Comparison of ENCODE assay signal across 19 cellular contexts in the genomic region with DNA sequence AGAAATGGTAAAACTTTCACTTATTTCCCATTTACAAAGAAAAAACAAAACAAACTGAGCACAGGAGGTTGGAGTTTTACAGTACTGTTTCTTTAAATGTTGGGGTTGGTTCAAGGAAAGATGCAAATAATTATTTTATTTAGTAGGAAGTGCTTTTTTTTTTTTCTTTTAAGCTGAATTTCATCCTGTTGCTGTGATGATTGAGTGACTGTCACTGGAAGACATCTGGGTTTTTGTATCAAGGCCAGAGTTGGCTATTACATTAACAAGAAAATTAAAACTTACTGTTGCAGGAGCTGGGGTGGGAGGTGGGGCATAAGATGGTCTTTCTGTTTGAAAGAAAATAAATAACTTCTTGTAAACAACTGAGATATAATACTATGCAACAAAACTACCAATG. TPM values are rescaled to one million over a fixed set of nuclear protein-coding genes. Genes with fewer than 3 reads are reported as not detected.
DNase-seq lines count a peak whose midpoint lies in the region; ATAC-seq, FAIRE-seq and TF ChIP-seq lines count a peak whose summit lies in the region.
"Had no signal": no experiment of that assay in that cellular context is flagged by ENCODE, and none has a peak within 500 bp of the region (broad histone marks: within the 10 kb centered on the region; RNA-seq: fewer than 3 reads in every experiment).

No MANE protein-coding gene starts in this region.

- peak overlapping the region; percentile 46 for H3K27ac Mint-ChIP-seq in activated B cell treated with CpG ODN at 0.5 μM for 24 hours
- peak overlapping the region; percentile 68 for H3K27ac Mint-ChIP-seq in memory B cell

- H3K36me3 Mint-ChIP-seq in activated B cell treated with CpG ODN at 0.5 μM for 24 hours (ENCODE audit: low read depth) (peaks cover 64% of the 10 kb centered on the region), memory B cell (peaks cover 23% of the 10 kb centered on the region)

- DNase-seq in HepG2 (ENCODE audit: low spot score) (no peak), right lobe of liver (no peak), activated B cell treated with CpG ODN at 0.5 μM for 24 hours (no peak), memory B cell (ENCODE audit: low spot score in 2 of 2) (no peak), GM19240 (ENCODE audit: insufficient read length, low spot score) (no peak), GM12891 (ENCODE audit: insufficient read length, low spot score) (no peak)
- DNase-seq: dermis blood vessel endothelial cell; NCI-H2029 treated with DMSO at 0.1 percent for 48 hours; NCI-H526; pancreas; RPMI8226; stimulated activated CD4-positive, alpha-beta T cell treated with anti-CD3 and anti-CD28 coated beads, Interleukin-15, amount 100 ng/mL, for 24 hours; T-helper 9 cell; upper lobe of right lung had no signal

- H3K9me3 ChIP-seq in HepG2 (ENCODE audit: low read length) (no peaks in the 10 kb centered on the region), right lobe of liver (no peaks in the 10 kb centered on the region)
- H3K9me3 ChIP-seq: pancreas, upper lobe of right lung had no signal

- H3K36me3 ChIP-seq in HepG2 (replicated peaks in 1 of 2; ENCODE audit: control insufficient read depth in 1 of 2, insufficient read depth in 2 of 2, low read length in 2 of 2) (peaks cover 4 to 45% of the 10 kb centered on the region in 2 experiments), right lobe of liver (peaks cover 0 to 36% (median 7%) of the 10 kb centered on the region in 4 donors)

- peaks cover 44% of the 10 kb centered on the region for H3K4me1 ChIP-seq in HepG2 (ENCODE audit: insufficient read depth, low read length)
- peaks cover 0 to 18% (median 1%) of the 10 kb centered on the region in 4 donors for H3K4me1 ChIP-seq in right lobe of liver

- BruUV-seq in HepG2 (replicated peaks; lab: Mats Ljungman, UMichigan) = no TSS peak

- TF ChIP-seq RAD21 in HepG2 (CRISPR knock-in tag; IDR thresholded peaks at IDR 0.05) = no peak

- peak overlapping the region; percentile 84 for H3K4me2 ChIP-seq in HepG2 (ENCODE audit: low read depth, low read length)

- H3K9ac ChIP-seq in HepG2 (ENCODE audit: insufficient read depth, low read depth, low read length) = no peak overlapping the region; the same call in 1 of the 2 replicates

- no peaks in the 10 kb centered on the region; a peak in 1 of 5 replicates for H3K27me3 ChIP-seq in HepG2 (ENCODE audit: control insufficient read depth in 1 of 2, insufficient read depth in 2 of 2, low read length in 2 of 2)
- no peaks in the 10 kb centered on the region for H3K27me3 ChIP-seq in right lobe of liver
- H3K27me3 ChIP-seq: pancreas, upper lobe of right lung had no signal

- TF ChIP-seq EP300 in HepG2 (IDR thresholded peaks at IDR 0.05; ENCODE audit: low read depth in 2 of 2, low read length in 2 of 2) (no peak), HepG2 (CRISPR knock-in tag; IDR thresholded peaks at IDR 0.05; ENCODE audit: borderline replicate concordance) (no peak)

- intact Hi-C loops in HepG2 (cut with micrococcal nuclease; ENCODE audit: unreplicated experiment) = no loop called here
- intact Hi-C loops in right lobe of liver (cut with DNase I) = no loop called here
- intact Hi-C loops in activated B cell treated with CpG ODN at 0.5 μM for 24 hours (cut with micrococcal nuclease) = loop anchor here (5.0 kb wide), 1 partner anchor 157 kb away; no protein-coding TSS in a partner anchor

- TF ChIP-seq POLR2A in HepG2 (IDR thresholded peaks at IDR 0.05; ENCODE audit: insufficient read depth in 1 of 2, low read depth in 2 of 2, low read length in 2 of 2) = no peak
- TF ChIP-seq POLR2A in right lobe of liver (IDR thresholded peaks at IDR 0.05) = no peak
- no peak for TF ChIP-seq POLR2A in GM12891 (IDR thresholded peaks at IDR 0.05; ENCODE audit: low read depth, low read length)

- H3K79me2 ChIP-seq in HepG2 (ENCODE audit: insufficient read depth, low read length) = peaks cover 58% of the 10 kb centered on the region

- H3K4me3 ChIP-seq in HepG2 (replicated peaks in 1 of 3; ENCODE audit: insufficient read depth in 1 of 3, low read depth in 2 of 3, low read length in 3 of 3) (0 out of 6 replicates have a peak overlapping the region, but pooled peaks of 1 of the 3 experiments have one; percentile 97), right lobe of liver (no peak overlapping the region)
- H3K4me3 ChIP-seq: lung, pancreas, upper lobe of right lung had no signal

- POLR2A ChIA-PET in HepG2 (lab: Yijun Ruan, JAX) = interaction anchor here (0.6 to 1.4 kb wide), 2 partner anchors 446 to 1033 kb away, joined by 3 to 4 read pairs; no protein-coding TSS in a partner anchor
- POLR2A ChIA-PET in activated B cell treated with CpG ODN at 0.5 μM for 24 hours (lab: Charles Lee) = interaction anchor here (1.1 to 5.8 kb wide), 3 partner anchors 22 to 30 kb away, joined by 6 to 85 read pairs (median 6); no protein-coding TSS in a partner anchor

- H3K4me1 Mint-ChIP-seq in activated B cell treated with CpG ODN at 0.5 μM for 24 hours (peaks cover 48% of the 10 kb centered on the region), memory B cell (peaks cover 26% of the 10 kb centered on the region)

- H3K9me3 Mint-ChIP-seq in activated B cell treated with CpG ODN at 0.5 μM for 24 hours (no peaks in the 10 kb centered on the region), memory B cell (no peaks in the 10 kb centered on the region)

- TF ChIP-seq CTCF in HepG2 (CRISPR knock-in tag; IDR thresholded peaks at IDR 0.05) = no peak
- TF ChIP-seq CTCF in right lobe of liver (IDR thresholded peaks at IDR 0.05) = no peak
- no peak for TF ChIP-seq CTCF in activated B cell treated with CpG ODN at 0.5 μM for 24 hours (IDR thresholded peaks at IDR 0.05)

- ATAC-seq in HepG2 (no peak), right lobe of liver (no peak), activated B cell treated with CpG ODN at 0.5 μM for 24 hours (ENCODE audit: low read depth) (no peak), memory B cell (ENCODE audit: low read depth) (no peak), GM19455 (IDR thresholded peaks at IDR 0.05; ENCODE audit: unreplicated experiment) (no peak), GM21717 (IDR thresholded peaks at IDR 0.05; ENCODE audit: unreplicated experiment) (no peak)
- ATAC-seq: pancreas, upper lobe of right lung had no signal

- H3K4me3 Mint-ChIP-seq in activated B cell treated with CpG ODN at 0.5 μM for 24 hours (peak overlapping the region; percentile 29), memory B cell (peak overlapping the region; percentile 28)

- H2AFZ ChIP-seq in HepG2 (ENCODE audit: low read length) = no peak overlapping the region

- CTCF ChIA-PET in HepG2 (lab: Yijun Ruan, JAX; ENCODE audit: low intra/inter-chr PET ratio, low total read pairs) (no interaction called here), activated B cell treated with CpG ODN at 0.5 μM for 24 hours (lab: Charles Lee) (no interaction called here)

- in situ Hi-C loops in HepG2 (cut with HindIII; ENCODE audit: extremely low pct_ligation_motif_present, low pct_unique_long_range_greater_than_20kb) = no loop called here

- H4K20me1 ChIP-seq in HepG2 (ENCODE audit: insufficient read depth, low read length) = no peaks in the 10 kb centered on the region; the same call in 1 of the 2 replicates

- H3K27ac ChIP-seq in HepG2 (ENCODE audit: extremely low read length, insufficient read depth, low read length) = no peak overlapping the region
- H3K27ac ChIP-seq in right lobe of liver = no peak overlapping the region
- H3K27ac ChIP-seq: pancreas, upper lobe of right lung had no signal

- FAIRE-seq in HepG2 (lab: Jason Lieb, UNC) = no peak
- no peak for FAIRE-seq in GM12891 (lab: Jason Lieb, UNC)
- FAIRE-seq: GM18507, pancreas had no signal

- H3K27me3 Mint-ChIP-seq in activated B cell treated with CpG ODN at 0.5 μM for 24 hours (no peaks in the 10 kb centered on the region), memory B cell (no peaks in the 10 kb centered on the region)

RNA-seq across cellular contexts. Expression of a gene that starts 2.3 kb away (rescaled TPM):
- total RNA-seq in HepG2 (2016; rRNA removed; fragmentation: Illumina TruSeq; extraction: Trizol) = 127 and 168 TPM in 2 replicates
- total RNA-seq in HepG2 (2016; cell fraction: cytosol; rRNA removed; fragmentation: Illumina TruSeq; extraction: Trizol; ENCODE audit: low read depth) = 29.3 and 32.5 TPM in 2 replicates
- 131 and 158 TPM in 2 replicates for total RNA-seq in HepG2 (2016; cell fraction: insoluble cytoplasmic fraction; rRNA removed; fragmentation: Illumina TruSeq; extraction: Trizol)
- total RNA-seq in HepG2 (2016; cell fraction: membrane; rRNA removed; fragmentation: Illumina TruSeq; extraction: Trizol) = 43.0 and 52.4 TPM in 2 replicates
- 127 and 130 TPM in 2 replicates for total RNA-seq in HepG2 (2016; cell fraction: nucleus; rRNA removed; fragmentation: Illumina TruSeq; extraction: Trizol)
- 34.6 and 43.5 TPM in 2 replicates for polyA plus RNA-seq in HepG2 (2011; rRNA removed)
- 18.5 and 25.3 TPM in 2 replicates for polyA plus RNA-seq in HepG2 (2011; cell fraction: cytosol; rRNA removed)
- polyA plus RNA-seq in HepG2 (2011; cell fraction: nucleus; rRNA removed) = 28.3 and 35.1 TPM in 2 replicates
- polyA plus RNA-seq in HepG2 (2012) = 73.1 and 98.6 TPM in 2 replicates
- polyA plus RNA-seq in HepG2 (2016; cell fraction: cytosol; fragmentation: Illumina TruSeq; extraction: Trizol; ENCODE audit: low read depth) = 23.9 and 24.7 TPM in 2 replicates
- polyA plus RNA-seq in HepG2 (2016; cell fraction: insoluble cytoplasmic fraction; fragmentation: Illumina TruSeq; extraction: Trizol; ENCODE audit: low read depth) = 212 and 228 TPM in 2 replicates
- polyA plus RNA-seq in HepG2 (2016; cell fraction: membrane; fragmentation: Illumina TruSeq; extraction: Trizol; ENCODE audit: low read depth) = 29.4 and 33.5 TPM in 2 replicates
- 131 and 136 TPM in 2 replicates for polyA plus RNA-seq in HepG2 (2016; cell fraction: nucleus; fragmentation: Illumina TruSeq; extraction: Trizol; ENCODE audit: insufficient read depth, low read depth)
- 17.7 and 44.6 TPM in 2 replicates for polyA minus RNA-seq in HepG2 (2011; rRNA and poly(A)+ RNA removed; ENCODE audit: low replicate concordance)
- polyA minus RNA-seq in HepG2 (2011; cell fraction: cytosol; rRNA and poly(A)+ RNA removed) = 18.0 and 20.6 TPM in 2 replicates
- 170 and 179 TPM in 2 replicates for polyA minus RNA-seq in HepG2 (2011; cell fraction: nucleus; rRNA and poly(A)+ RNA removed)
- total RNA-seq in right lobe of liver = 10 to 100 TPM; 28.8 to 47.1 (median 33.5) TPM
- total RNA-seq in activated B cell treated with CpG ODN at 0.5 μM for 24 hours = 140 TPM in 2 replicates
- polyA plus RNA-seq in GM12891 (2012; ENCODE audit: low read depth, missing spikeins) = 90.6 TPM

RNA-seq across cellular contexts. Expression of a gene that starts 19.7 kb away (rescaled TPM):
- total RNA-seq in HepG2 (2016; rRNA removed; fragmentation: Illumina TruSeq; extraction: Trizol) (not detected in 2 replicates), right lobe of liver (1 to 10 TPM; 1.2 to 3.2 (median 1.9) TPM), activated B cell treated with CpG ODN at 0.5 μM for 24 hours (not detected in 2 replicates)
- total RNA-seq in HepG2 (2016; cell fraction: cytosol; rRNA removed; fragmentation: Illumina TruSeq; extraction: Trizol; ENCODE audit: low read depth) = not detected in 2 replicates
- total RNA-seq in HepG2 (2016; cell fraction: insoluble cytoplasmic fraction; rRNA removed; fragmentation: Illumina TruSeq; extraction: Trizol) = not detected in 2 replicates
- total RNA-seq in HepG2 (2016; cell fraction: membrane; rRNA removed; fragmentation: Illumina TruSeq; extraction: Trizol) = not detected in 2 replicates
- total RNA-seq in HepG2 (2016; cell fraction: nucleus; rRNA removed; fragmentation: Illumina TruSeq; extraction: Trizol) = not detected in 2 replicates
- not detected in 2 replicates for polyA plus RNA-seq in HepG2 (2011; rRNA removed)
- polyA plus RNA-seq in HepG2 (2011; cell fraction: cytosol; rRNA removed) = not detected in 2 replicates
- not detected in 2 replicates for polyA plus RNA-seq in HepG2 (2011; cell fraction: nucleus; rRNA removed)
- not detected in 2 replicates for polyA plus RNA-seq in HepG2 (2012)
- polyA plus RNA-seq in HepG2 (2016; cell fraction: cytosol; fragmentation: Illumina TruSeq; extraction: Trizol; ENCODE audit: low read depth) = not detected in 2 replicates
- polyA plus RNA-seq in HepG2 (2016; cell fraction: insoluble cytoplasmic fraction; fragmentation: Illumina TruSeq; extraction: Trizol; ENCODE audit: low read depth) = not detected in 2 replicates
- polyA plus RNA-seq in HepG2 (2016; cell fraction: membrane; fragmentation: Illumina TruSeq; extraction: Trizol; ENCODE audit: low read depth) = not detected in 2 replicates
- polyA plus RNA-seq in HepG2 (2016; cell fraction: nucleus; fragmentation: Illumina TruSeq; extraction: Trizol; ENCODE audit: insufficient read depth, low read depth) = not detected in 2 replicates
- not detected in 2 replicates for polyA minus RNA-seq in HepG2 (2011; rRNA and poly(A)+ RNA removed; ENCODE audit: low replicate concordance)
- polyA minus RNA-seq in HepG2 (2011; cell fraction: cytosol; rRNA and poly(A)+ RNA removed) = not detected in 2 replicates
- polyA minus RNA-seq in HepG2 (2011; cell fraction: nucleus; rRNA and poly(A)+ RNA removed) = not detected in 2 replicates
- polyA plus RNA-seq in GM12891 (2012; ENCODE audit: low read depth, missing spikeins) = not detected

RNA-seq across cellular contexts. Expression of a gene that starts 58.3 kb away (rescaled TPM):
- total RNA-seq in HepG2 (2016; rRNA removed; fragmentation: Illumina TruSeq; extraction: Trizol) (not detected in 2 replicates), right lobe of liver (not detected), activated B cell treated with CpG ODN at 0.5 μM for 24 hours (not detected in 2 replicates)
- total RNA-seq in HepG2 (2016; cell fraction: cytosol; rRNA removed; fragmentation: Illumina TruSeq; extraction: Trizol; ENCODE audit: low read depth) = not detected in 2 replicates
- not detected in 2 replicates for total RNA-seq in HepG2 (2016; cell fraction: insoluble cytoplasmic fraction; rRNA removed; fragmentation: Illumina TruSeq; extraction: Trizol)
- total RNA-seq in HepG2 (2016; cell fraction: membrane; rRNA removed; fragmentation: Illumina TruSeq; extraction: Trizol) = not detected in 2 replicates
- not detected in 2 replicates for total RNA-seq in HepG2 (2016; cell fraction: nucleus; rRNA removed; fragmentation: Illumina TruSeq; extraction: Trizol)
- not detected in 2 replicates for polyA plus RNA-seq in HepG2 (2011; rRNA removed)
- not detected in 2 replicates for polyA plus RNA-seq in HepG2 (2011; cell fraction: cytosol; rRNA removed)
- not detected in 2 replicates for polyA plus RNA-seq in HepG2 (2011; cell fraction: nucleus; rRNA removed)
- polyA plus RNA-seq in HepG2 (2012) = not detected in 2 replicates
- polyA plus RNA-seq in HepG2 (2016; cell fraction: cytosol; fragmentation: Illumina TruSeq; extraction: Trizol; ENCODE audit: low read depth) = not detected in 2 replicates
- polyA plus RNA-seq in HepG2 (2016; cell fraction: insoluble cytoplasmic fraction; fragmentation: Illumina TruSeq; extraction: Trizol; ENCODE audit: low read depth) = not detected in 2 replicates
- not detected in 2 replicates for polyA plus RNA-seq in HepG2 (2016; cell fraction: membrane; fragmentation: Illumina TruSeq; extraction: Trizol; ENCODE audit: low read depth)
- not detected in 2 replicates for polyA plus RNA-seq in HepG2 (2016; cell fraction: nucleus; fragmentation: Illumina TruSeq; extraction: Trizol; ENCODE audit: insufficient read depth, low read depth)
- polyA minus RNA-seq in HepG2 (2011; rRNA and poly(A)+ RNA removed; ENCODE audit: low replicate concordance) = not detected in 2 replicates
- polyA minus RNA-seq in HepG2 (2011; cell fraction: cytosol; rRNA and poly(A)+ RNA removed) = not detected in 2 replicates
- not detected in 2 replicates for polyA minus RNA-seq in HepG2 (2011; cell fraction: nucleus; rRNA and poly(A)+ RNA removed)
- polyA plus RNA-seq in GM12891 (2012; ENCODE audit: low read depth, missing spikeins) = not detected
- total RNA-seq: dermis blood vessel endothelial cell, H4, lung, pancreas, upper lobe of right lung had no signal
